Comparison of ENCODE assay signal across 27 cellular contexts in the genomic region with DNA sequence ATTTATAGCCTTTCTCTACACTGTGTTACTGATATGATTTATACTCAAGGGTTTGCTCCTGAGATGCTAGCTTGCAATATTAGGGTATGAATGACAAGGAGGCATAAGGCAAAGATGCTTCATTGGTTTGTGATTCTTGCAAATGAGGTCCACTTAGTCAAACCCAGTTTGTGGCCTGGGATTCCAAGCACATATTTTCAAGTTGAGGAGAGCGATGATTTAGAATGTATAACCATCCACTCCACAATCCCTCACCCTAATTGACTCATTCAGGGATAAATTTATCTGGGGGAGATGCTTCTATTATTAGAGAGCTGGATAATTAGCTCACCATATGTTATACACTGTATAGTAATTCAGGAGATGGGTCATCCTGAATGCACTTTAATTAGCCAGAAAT.
"Had no signal": no experiment of that assay in that cellular context is flagged by ENCODE, and none has a peak within 500 bp of the region (broad histone marks: within the 10 kb centered on the region; RNA-seq: fewer than 3 reads in every experiment).

No MANE protein-coding gene starts in this region.

- DNase-seq: activated CD4-positive, alpha-beta T cell treated with anti-CD3 and anti-CD28 coated beads for 48 hours; activated CD4-positive, alpha-beta T cell treated with anti-CD3 and anti-CD28 coated beads, Interleukin-2, amount 50 U/mL, for 48 hours; activated CD8-positive, alpha-beta memory T cell treated with anti-CD3 and anti-CD28 coated beads for 24 hours; activated effector memory CD4-positive, alpha-beta T cell treated with Interleukin-2 at 50 U/mL for 16 hours; activated naive CD4-positive, alpha-beta T cell treated with anti-CD3 and anti-CD28 coated beads for 36 hours; activated naive CD8-positive, alpha-beta T cell treated with anti-CD3 and anti-CD28 coated beads, Interleukin-2, amount 10 ng/mL, durations not matched to agents 7 days and 5 days; brain microvascular endothelial cell; dorsolateral prefrontal cortex; effector memory CD8-positive, alpha-beta T cell; erythroblast; foreskin keratinocyte; heart right ventricle; left ventricle myocardium inferior; mesendoderm; posterior cingulate gyrus; right cardiac atrium; spleen; stimulated activated CD4-positive, alpha-beta T cell treated with anti-CD3 and anti-CD28 coated beads, Interleukin-4, amount 100 ng/mL, for 1 hour; stimulated activated naive CD8-positive, alpha-beta T cell treated with anti-CD3 and anti-CD28 coated beads, Interleukin-15, Interleukin-2, amounts not matched to agents 100 U/mL and 50 U/mL, for 24 hours; T-helper 9 cell; testis; transverse colon; WERI-Rb-1 had no signal

- H3K9me3 Mint-ChIP-seq: activated naive CD4-positive, alpha-beta T cell treated with anti-CD3 and anti-CD28 coated beads for 36 hours; activated naive CD8-positive, alpha-beta T cell treated with anti-CD3 and anti-CD28 coated beads, Interleukin-2, amount 10 ng/mL, durations not matched to agents 7 days and 5 days; effector memory CD8-positive, alpha-beta T cell; natural killer cell treated with Interleukin-12 subunit alpha and Interleukin-12 subunit beta and Interleukin-15 and Interleukin-18, amount 100 ng/mL, for 72 hours had no signal

- H3K27ac ChIP-seq: ascending aorta, brain microvascular endothelial cell, coronary artery, dorsolateral prefrontal cortex, foreskin keratinocyte, heart right ventricle, left ventricle myocardium inferior, spleen, testis, transverse colon, WERI-Rb-1 had no signal

- H3K4me3 Mint-ChIP-seq: activated naive CD4-positive, alpha-beta T cell treated with anti-CD3 and anti-CD28 coated beads for 36 hours; activated naive CD8-positive, alpha-beta T cell treated with anti-CD3 and anti-CD28 coated beads, Interleukin-2, amount 10 ng/mL, durations not matched to agents 7 days and 5 days; effector memory CD8-positive, alpha-beta T cell; natural killer cell treated with Interleukin-12 subunit alpha and Interleukin-12 subunit beta and Interleukin-15 and Interleukin-18, amount 100 ng/mL, for 72 hours had no signal

- H3K4me3 ChIP-seq: ascending aorta, coronary artery, dorsolateral prefrontal cortex, heart right ventricle, left ventricle myocardium inferior, lung, spleen, testis, transverse colon had no signal

- H3K36me3 ChIP-seq: ascending aorta, brain microvascular endothelial cell, spleen, transverse colon, WERI-Rb-1 had no signal

- H3K27me3 Mint-ChIP-seq: effector memory CD8-positive, alpha-beta T cell; natural killer cell treated with Interleukin-12 subunit alpha and Interleukin-12 subunit beta and Interleukin-15 and Interleukin-18, amount 100 ng/mL, for 72 hours had no signal

- H3K27ac Mint-ChIP-seq: activated naive CD4-positive, alpha-beta T cell treated with anti-CD3 and anti-CD28 coated beads for 36 hours; activated naive CD8-positive, alpha-beta T cell treated with anti-CD3 and anti-CD28 coated beads, Interleukin-2, amount 10 ng/mL, durations not matched to agents 7 days and 5 days; effector memory CD8-positive, alpha-beta T cell; natural killer cell treated with Interleukin-12 subunit alpha and Interleukin-12 subunit beta and Interleukin-15 and Interleukin-18, amount 100 ng/mL, for 72 hours had no signal

- H3K4me1 Mint-ChIP-seq: activated naive CD8-positive, alpha-beta T cell treated with anti-CD3 and anti-CD28 coated beads, Interleukin-2, amount 10 ng/mL, durations not matched to agents 7 days and 5 days had no signal

- H3K4me1 ChIP-seq: ascending aorta, foreskin keratinocyte, left ventricle myocardium inferior, testis, transverse colon had no signal

- H3K27me3 ChIP-seq: ascending aorta, brain microvascular endothelial cell, foreskin keratinocyte, heart right ventricle, spleen, testis, transverse colon had no signal

- H3K9me3 ChIP-seq: ascending aorta, left ventricle myocardium inferior, spleen, testis, transverse colon had no signal

- H3K36me3 Mint-ChIP-seq: activated naive CD8-positive, alpha-beta T cell treated with anti-CD3 and anti-CD28 coated beads, Interleukin-2, amount 10 ng/mL, durations not matched to agents 7 days and 5 days had no signal
